1 cellular context compared by ENCODE assay signal in genomic region chr11:102272047-102272824, GRCh38.
TF ChIP-seq lines count a peak whose summit lies in the region.

No MANE protein-coding gene starts in this region.

TF ChIP-seq in HepG2, 621 proteins besides CTCF, POLR2A, EP300 and RAD21 (continued from another document and continues in another):
- TF ChIP-seq RERE (CRISPR knock-in tag; IDR thresholded peaks at IDR 0.05; ENCODE audit: low read depth) (no peak), TP53 (CRISPR knock-in tag; conservative IDR thresholded peaks at IDR 0.05) (no peak), RARA (CRISPR knock-in tag; IDR thresholded peaks at IDR 0.05) (no peak), RFX1 (IDR thresholded peaks at IDR 0.05) (peak; percentile 53; the same call in 1 of the 2 replicates), SOX6 (IDR thresholded peaks at IDR 0.05) (no peak), SOX6 (CRISPR knock-in tag; IDR thresholded peaks at IDR 0.05) (peak; percentile 55), CHCHD3 (CRISPR knock-in tag; IDR thresholded peaks at IDR 0.05) (no peak), TFDP2 (CRISPR knock-in tag; IDR thresholded peaks at IDR 0.05) (peak; percentile 40; the same call in 1 of the 2 replicates), ZNF576 (CRISPR knock-in tag; IDR thresholded peaks at IDR 0.05) (no peak), NR2F6 (IDR thresholded peaks at IDR 0.05) (no peak; the same call in 1 of the 2 replicates), NR2F6 (CRISPR knock-in tag; IDR thresholded peaks at IDR 0.05) (0 out of 2 replicates have a peak, but pooled peaks have one; percentile 6), DRAP1 (CRISPR knock-in tag; IDR thresholded peaks at IDR 0.05) (peak; percentile 27), SP5 (CRISPR knock-in tag; IDR thresholded peaks at IDR 0.05; ENCODE audit: borderline replicate concordance, low read depth) (peak; percentile 91), AFF4 (CRISPR knock-in tag; IDR thresholded peaks at IDR 0.05) (no peak), KDM1A (CRISPR knock-in tag; IDR thresholded peaks at IDR 0.05) (no peak), SIX1 (CRISPR knock-in tag; IDR thresholded peaks at IDR 0.05; ENCODE audit: borderline replicate concordance) (peak; percentile 65; the same call in 1 of the 2 replicates), ZNF580 (CRISPR knock-in tag; IDR thresholded peaks at IDR 0.05; ENCODE audit: borderline replicate concordance, low read depth) (no peak), ZNF710 (CRISPR knock-in tag; IDR thresholded peaks at IDR 0.05; ENCODE audit: borderline replicate concordance) (peak; percentile 58; the same call in 1 of the 2 replicates), SOX13 (IDR thresholded peaks at IDR 0.05) (no peak), SOX13 (CRISPR knock-in tag; conservative IDR thresholded peaks at IDR 0.05 in 1 of 2, IDR thresholded peaks at IDR 0.05 in 1 of 2) (peak in 1 of 2 experiments; percentile 58; a peak in 2 of 4 replicates), ZNF841 (CRISPR knock-in tag; IDR thresholded peaks at IDR 0.05; ENCODE audit: borderline replicate concordance) (no peak), MAFK (conservative IDR thresholded peaks at IDR 0.05 in 1 of 2, IDR thresholded peaks at IDR 0.05 in 1 of 2; ENCODE audit: low read length in 2 of 2) (peak; percentile 74 to 86), PPARG (CRISPR knock-in tag; conservative IDR thresholded peaks at IDR 0.05) (peak; percentile 32; the same call in 1 of the 2 replicates), PAXIP1 (CRISPR knock-in tag; conservative IDR thresholded peaks at IDR 0.05) (peak; percentile 85), FOXP4 (CRISPR knock-in tag; IDR thresholded peaks at IDR 0.05) (peak; percentile 26; the same call in 1 of the 2 replicates), ZNF224 (CRISPR knock-in tag; IDR thresholded peaks at IDR 0.05) (no peak), MATR3 (CRISPR knock-in tag; IDR thresholded peaks at IDR 0.05) (no peak), ZNF761 (CRISPR knock-in tag; conservative IDR thresholded peaks at IDR 0.05) (no peak), NCOA2 (CRISPR knock-in tag; IDR thresholded peaks at IDR 0.05) (peak; percentile 49; the same call in 1 of the 2 replicates), ONECUT2 (CRISPR knock-in tag; IDR thresholded peaks at IDR 0.05) (peak; percentile 83), NCOR1 (IDR thresholded peaks at IDR 0.05; ENCODE audit: borderline replicate concordance, low read length) (peak; percentile 36; the same call in 1 of the 2 replicates), ZNF362 (CRISPR knock-in tag; IDR thresholded peaks at IDR 0.05; ENCODE audit: borderline replicate concordance) (peak; percentile 49; the same call in 1 of the 2 replicates), KMT2A (CRISPR knock-in tag; IDR thresholded peaks at IDR 0.05) (no peak), FOXK2 (IDR thresholded peaks at IDR 0.05) (peak; percentile 58; the same call in 1 of the 2 replicates), NFYB (CRISPR knock-in tag; IDR thresholded peaks at IDR 0.05) (no peak), MAF1 (CRISPR knock-in tag; IDR thresholded peaks at IDR 0.05; ENCODE audit: borderline replicate concordance) (no peak), HOXA7 (CRISPR knock-in tag; IDR thresholded peaks at IDR 0.05) (no peak), ISX (CRISPR knock-in tag; conservative IDR thresholded peaks at IDR 0.05) (no peak), YEATS2 (CRISPR knock-in tag; IDR thresholded peaks at IDR 0.05; ENCODE audit: borderline replicate concordance) (no peak)
